ENCODE assay signal across 10 cellular contexts in genomic region chr17:4786111-4786491, GRCh38. TPM values are rescaled to one million over a fixed set of nuclear protein-coding genes. Genes with fewer than 3 reads are reported as not detected.
A peak's percentile ranks its signal among the peaks of the same experiment; 100 is the strongest.
DNase-seq lines count a peak whose midpoint lies in the region; ATAC-seq and TF ChIP-seq lines count a peak whose summit lies in the region.
"Had no signal": no experiment of that assay in that cellular context is flagged by ENCODE, and none has a peak within 500 bp of the region (broad histone marks: within the 10 kb centered on the region; RNA-seq: fewer than 3 reads in every experiment).

TSS of gene VMO1 (minus strand) at chr17:4786364. CDS start at chr17:4786352, 12 bp downstream.

- peaks cover 24% of the 10 kb centered on the region for H3K4me1 Mint-ChIP-seq in stimulated activated effector memory CD8-positive, alpha-beta T cell treated with anti-CD3 and anti-CD28 coated beads, Interleukin-12 subunit alpha, Interleukin-12 subunit beta, amount 100 ng/mL, for 72 hours

- TF ChIP-seq RAD21 in SK-N-SH (IDR thresholded peaks at IDR 0.05; ENCODE audit: low read length): no peak

- POLR2A ChIA-PET in SK-N-SH (lab: Yijun Ruan, JAX): no interaction called here

- H3K4me3 Mint-ChIP-seq in stimulated activated effector memory CD8-positive, alpha-beta T cell treated with anti-CD3 and anti-CD28 coated beads, Interleukin-12 subunit alpha, Interleukin-12 subunit beta, amount 100 ng/mL, for 72 hours: peak within 1 kb of the TSS; percentile 26

- DNase-seq in SK-N-SH (peak; percentile 73), WERI-Rb-1 (peak; percentile 91), iris pigment epithelial cell (ENCODE audit: low read depth) (peak; percentile 67), iPS-NIHi7 (ENCODE audit: extremely low spot score) (no peak), pons (ENCODE audit: low spot score) (no peak)
- no peak for DNase-seq in stimulated activated effector memory CD8-positive, alpha-beta T cell treated with anti-CD3 and anti-CD28 coated beads, Interleukin-12 subunit alpha, Interleukin-12 subunit beta, amount 100 ng/mL, for 72 hours (ENCODE audit: low spot score in 2 of 2)
- DNase-seq: activated CD4-positive, alpha-beta T cell treated with anti-CD3 and anti-CD28 coated beads, Interleukin-2, amount 50 U/mL, for 1 hour; foreskin keratinocyte had no signal

- H3K9ac ChIP-seq in SK-N-SH: no peak within 1 kb of the TSS

- TF ChIP-seq CTCF in SK-N-SH (IDR thresholded peaks at IDR 0.05) (no peak), WERI-Rb-1 (IDR thresholded peaks at IDR 0.05; ENCODE audit: low read depth, low read length) (no peak)

- 37% methylated on average over 16 of the region's 23 CpGs for WGBS in SK-N-SH (ENCODE audit: low lambda C conversion rate)

- H3K9me2 ChIP-seq in SK-N-SH: no peaks in the 10 kb centered on the region

- ATAC-seq in SK-N-SH treated with all-trans-retinoic acid at 6 μM for 48 hours (no peak), HG02970 (IDR thresholded peaks at IDR 0.05; ENCODE audit: low FRiP score, unreplicated experiment) (no peak)
- no peak for ATAC-seq in stimulated activated effector memory CD8-positive, alpha-beta T cell treated with anti-CD3 and anti-CD28 coated beads, Interleukin-12 subunit alpha, Interleukin-12 subunit beta, amount 100 ng/mL, for 72 hours
- ATAC-seq: foreskin keratinocyte had no signal

- no peak within 1 kb of the TSS; the same call in 1 of the 2 replicates for H3K4me2 ChIP-seq in SK-N-SH

- peaks cover 5% of the 10 kb centered on the region for H3F3A ChIP-seq in SK-N-SH (replicated peaks; ENCODE audit: insufficient read depth)

- H3K9me3 ChIP-seq in SK-N-SH (no peaks in the 10 kb centered on the region), WERI-Rb-1 (ENCODE audit: severe bottlenecking) (no peaks in the 10 kb centered on the region)

- H3K36me3 ChIP-seq in SK-N-SH (replicated peaks in 1 of 2; ENCODE audit: control insufficient read depth in 1 of 2, insufficient read depth in 2 of 2, low read length in 1 of 2) (no peaks in the 10 kb centered on the region), WERI-Rb-1 (no peaks in the 10 kb centered on the region)

- H3K27ac ChIP-seq in SK-N-SH (ENCODE audit: low read depth in 2 of 2, low read length in 1 of 2): no peak within 1 kb of the TSS
- peak within 1 kb of the TSS; percentile 63 for H3K27ac ChIP-seq in WERI-Rb-1
- H3K27ac ChIP-seq: foreskin keratinocyte had no signal

- H4K20me1 ChIP-seq in SK-N-SH (ENCODE audit: insufficient read depth): no peaks in the 10 kb centered on the region

- CTCF ChIA-PET in SK-N-SH (lab: Yijun Ruan, JAX): interaction anchor here (0.7 to 10.5 kb wide), 16 partner anchors 9 to 162 kb away, joined by 3 to 235 read pairs (median 4); partner anchors contain the start of genes C17orf107, CHRNE and TM4SF5

- H3K27me3 ChIP-seq in SK-N-SH (ENCODE audit: insufficient read depth): peaks cover 30% of the 10 kb centered on the region; the same call in 1 of the 2 replicates
- H3K27me3 ChIP-seq in WERI-Rb-1 (ENCODE audit: insufficient read depth, low read depth, severe bottlenecking): no peaks in the 10 kb centered on the region

- no peaks in the 10 kb centered on the region for H3K79me2 ChIP-seq in SK-N-SH (ENCODE audit: insufficient read depth)

- no peaks in the 10 kb centered on the region for H3K36me3 Mint-ChIP-seq in stimulated activated effector memory CD8-positive, alpha-beta T cell treated with anti-CD3 and anti-CD28 coated beads, Interleukin-12 subunit alpha, Interleukin-12 subunit beta, amount 100 ng/mL, for 72 hours

- H3K4me3 ChIP-seq in SK-N-SH (ENCODE audit: low read depth in 2 of 2, low read length in 1 of 2) (no peak within 1 kb of the TSS), WERI-Rb-1 (ENCODE audit: low read depth, low read length) (peak within 1 kb of the TSS; percentile 30)

- H3K9me3 Mint-ChIP-seq in stimulated activated effector memory CD8-positive, alpha-beta T cell treated with anti-CD3 and anti-CD28 coated beads, Interleukin-12 subunit alpha, Interleukin-12 subunit beta, amount 100 ng/mL, for 72 hours: no peaks in the 10 kb centered on the region

- no peak within 1 kb of the TSS for H3K27ac Mint-ChIP-seq in stimulated activated effector memory CD8-positive, alpha-beta T cell treated with anti-CD3 and anti-CD28 coated beads, Interleukin-12 subunit alpha, Interleukin-12 subunit beta, amount 100 ng/mL, for 72 hours

- peaks cover 8 to 19% of the 10 kb centered on the region in 2 experiments; a peak in 2 of 4 replicates for H3K4me1 ChIP-seq in SK-N-SH (ENCODE audit: control insufficient read depth in 1 of 2, insufficient read depth in 2 of 2, low read depth in 1 of 2, low read length in 1 of 2)
- H3K4me1 ChIP-seq: foreskin keratinocyte had no signal

- no peak within 1 kb of the TSS for H2AFZ ChIP-seq in SK-N-SH (ENCODE audit: low read depth)

- no peak for TF ChIP-seq EP300 in SK-N-SH (IDR thresholded peaks at IDR 0.05; ENCODE audit: borderline replicate concordance in 1 of 2, low read depth in 1 of 2, low read length in 1 of 2)

TF ChIP-seq in SK-N-SH, 30 proteins besides CTCF, POLR2A, EP300 and RAD21:
- TF ChIP-seq CHD2 (IDR thresholded peaks at IDR 0.05; ENCODE audit: low read length, partially characterized antibody): no peak
- no peak for TF ChIP-seq TEAD4 (IDR thresholded peaks at IDR 0.05; ENCODE audit: borderline replicate concordance, insufficient read depth)
- peak; percentile 35; the same call in 1 of the 2 replicates for TF ChIP-seq GATA2 (CRISPR knock-in tag; IDR thresholded peaks at IDR 0.05)
- TF ChIP-seq NFIC (IDR thresholded peaks at IDR 0.05; ENCODE audit: borderline replicate concordance): no peak

TF ChIP-seq in SK-N-SH treated with all-trans-retinoic acid at 6 μM for 48 hours, 23 proteins besides CTCF, POLR2A, EP300 and RAD21:
- no peak for TF ChIP-seq PATZ1 (CRISPR knock-in tag; IDR thresholded peaks at IDR 0.05; ENCODE audit: borderline replicate concordance)
- no peak for TF ChIP-seq ZFP3 (CRISPR knock-in tag; IDR thresholded peaks at IDR 0.05)
- TF ChIP-seq TOX (CRISPR knock-in tag; IDR thresholded peaks at IDR 0.05; ENCODE audit: borderline replicate concordance): no peak
- TF ChIP-seq ZNF8 (CRISPR knock-in tag; IDR thresholded peaks at IDR 0.05): no peak
- TF ChIP-seq ISL1 (CRISPR knock-in tag; IDR thresholded peaks at IDR 0.05): no peak
- no peak for TF ChIP-seq ESRRG (CRISPR knock-in tag; IDR thresholded peaks at IDR 0.05)
- no peak for TF ChIP-seq GLIS3 (CRISPR knock-in tag; IDR thresholded peaks at IDR 0.05)
- TF ChIP-seq TSHZ2 (CRISPR knock-in tag; IDR thresholded peaks at IDR 0.05): no peak
- TF ChIP-seq ZNF565 (CRISPR knock-in tag; conservative IDR thresholded peaks at IDR 0.05; ENCODE audit: low read depth): no peak

RNA-seq across cellular contexts. Expression of gene VMO1, which starts in this region (rescaled TPM):
- 0.76 and 1.3 TPM in 2 replicates for polyA plus RNA-seq in SK-N-SH (2012; rRNA removed)
- polyA plus RNA-seq in SK-N-SH (2012; cell fraction: cytosol; rRNA removed): 0.39 and 0.62 TPM in 2 replicates
- 1.6 and 5.5 TPM in 2 replicates for polyA plus RNA-seq in SK-N-SH (2012; cell fraction: nucleus; rRNA removed)

Comparison
In these comparisons a context has a peak if more than half of its experiments do, and no peak if none do; other contexts are left out.
1. DNase-seq: peak in SK-N-SH (single experiment), WERI-Rb-1 (single experiment) and iris pigment epithelial cell (single experiment); none in stimulated activated effector memory CD8-positive, alpha-beta T cell treated with anti-CD3 and anti-CD28 coated beads, Interleukin-12 subunit alpha, Interleukin-12 subunit beta, amount 100 ng/mL, for 72 hours (0 of 2), iPS-NIHi7 (single experiment) and pons (single experiment).